27 cellular contexts compared by ENCODE assay signal in genomic region chr9:78663367-78663766, GRCh38.
"Had no signal": no experiment of that assay in that cellular context is flagged by ENCODE, and none has a peak within 500 bp of the region (broad histone marks: within the 10 kb centered on the region; RNA-seq: fewer than 3 reads in every experiment).

No MANE protein-coding gene starts in this region.

- H3K27ac ChIP-seq: adrenal gland, ascending aorta, body of pancreas, KMS-11, PC-9, WERI-Rb-1 had no signal

- H3K27me3 Mint-ChIP-seq: activated CD4-positive, alpha-beta T cell treated with anti-CD3 and anti-CD28 coated beads for 36 hours; activated naive CD8-positive, alpha-beta T cell treated with anti-CD3 and anti-CD28 coated beads, Interleukin-2, amount 10 ng/mL, durations not matched to agents 7 days and 5 days had no signal

- H3K27ac Mint-ChIP-seq: activated CD4-positive, alpha-beta T cell treated with anti-CD3 and anti-CD28 coated beads for 36 hours; activated CD8-positive, alpha-beta T cell treated with anti-CD3 and anti-CD28 coated beads for 36 hours; activated naive CD8-positive, alpha-beta T cell treated with anti-CD3 and anti-CD28 coated beads, Interleukin-2, amount 10 ng/mL, durations not matched to agents 7 days and 5 days; activated T-cell treated with anti-CD3 and anti-CD28 coated beads, Interleukin-2, amount 50 U/mL, for 72 hours; activated T-helper 2 cell treated with anti-CD3 and anti-CD28 coated beads, Interferon-gamma antibody, Interleukin-2, Interleukin-4, amounts not matched to agents 10 μg/mL and 5 μg/mL and 100 μg/mL, durations not matched to agents 14 hours and 24 hours and 36 hours had no signal

- ATAC-seq: activated CD4-positive, alpha-beta T cell treated with anti-CD3 and anti-CD28 coated beads for 36 hours; activated CD8-positive, alpha-beta T cell treated with anti-CD3 and anti-CD28 coated beads for 36 hours; activated T-cell treated with anti-CD3 and anti-CD28 coated beads, Interleukin-2, amount 50 U/mL, for 72 hours; body of pancreas had no signal

- H3K4me1 ChIP-seq: adrenal gland, ascending aorta, body of pancreas had no signal

- H3K9me3 Mint-ChIP-seq: activated CD8-positive, alpha-beta T cell treated with anti-CD3 and anti-CD28 coated beads for 36 hours; activated naive CD8-positive, alpha-beta T cell treated with anti-CD3 and anti-CD28 coated beads, Interleukin-2, amount 10 ng/mL, durations not matched to agents 7 days and 5 days; activated T-cell treated with anti-CD3 and anti-CD28 coated beads, Interleukin-2, amount 50 U/mL, for 72 hours; activated T-helper 2 cell treated with anti-CD3 and anti-CD28 coated beads, Interferon-gamma antibody, Interleukin-2, Interleukin-4, amounts not matched to agents 10 μg/mL and 5 μg/mL and 100 μg/mL, durations not matched to agents 14 hours and 24 hours and 36 hours had no signal

- H3K4me1 Mint-ChIP-seq: activated CD4-positive, alpha-beta T cell treated with anti-CD3 and anti-CD28 coated beads for 36 hours; activated naive CD8-positive, alpha-beta T cell treated with anti-CD3 and anti-CD28 coated beads, Interleukin-2, amount 10 ng/mL, durations not matched to agents 7 days and 5 days had no signal

- H3K4me3 ChIP-seq: adrenal gland, ascending aorta, body of pancreas, MG63, PC-9 had no signal

- H3K36me3 Mint-ChIP-seq: activated naive CD8-positive, alpha-beta T cell treated with anti-CD3 and anti-CD28 coated beads, Interleukin-2, amount 10 ng/mL, durations not matched to agents 7 days and 5 days had no signal

- H3K4me3 Mint-ChIP-seq: activated CD4-positive, alpha-beta T cell treated with anti-CD3 and anti-CD28 coated beads for 36 hours; activated CD8-positive, alpha-beta T cell treated with anti-CD3 and anti-CD28 coated beads for 36 hours; activated naive CD8-positive, alpha-beta T cell treated with anti-CD3 and anti-CD28 coated beads, Interleukin-2, amount 10 ng/mL, durations not matched to agents 7 days and 5 days; activated T-cell treated with anti-CD3 and anti-CD28 coated beads, Interleukin-2, amount 50 U/mL, for 72 hours had no signal

- H3K27me3 ChIP-seq: adrenal gland, ascending aorta, body of pancreas, MG63 had no signal

- H3K9me3 ChIP-seq: ascending aorta, body of pancreas, MG63, SK-N-SH had no signal

- DNase-seq: activated CD4-positive, alpha-beta T cell treated with anti-CD3 and anti-CD28 coated beads for 36 hours; activated CD4-positive, alpha-beta T cell treated with anti-CD3 and anti-CD28 coated beads, Interleukin-2, amount 50 U/mL, for 1 hour; activated CD8-positive, alpha-beta memory T cell treated with anti-CD3 and anti-CD28 coated beads, Interleukin-2, amount 50 U/mL, for 4 hours; activated CD8-positive, alpha-beta T cell treated with anti-CD3 and anti-CD28 coated beads for 36 hours; activated gamma-delta T cell treated with Interleukin-2 at 50 U/mL for 16 hours; activated naive CD4-positive, alpha-beta T cell treated with anti-CD3 and anti-CD28 coated beads, Interleukin-2, amount 50 U/mL, for 16 hours; activated naive CD8-positive, alpha-beta T cell treated with anti-CD3 and anti-CD28 coated beads, Interleukin-2, amount 10 ng/mL, durations not matched to agents 7 days and 5 days; activated T-cell treated with anti-CD3 and anti-CD28 coated beads, Interleukin-2, amount 50 U/mL, for 72 hours; adrenal gland; body of pancreas; central memory CD4-positive, alpha-beta T cell; MG63; NCI-H1092; NCI-H1417; NCI-H1694 treated with DMSO at 0.1 percent for 48 hours; NCI-H2029 treated with DMSO at 0.1 percent for 48 hours; NCI-H345; NCI-H510A; NCI-H526 treated with DMSO at 0.1 percent for 48 hours; NCI-H82; PC-9; SK-N-SH; T-helper 1 cell; WERI-Rb-1 had no signal
